ENCODE assay signal across 10 cellular contexts in the genomic region with DNA sequence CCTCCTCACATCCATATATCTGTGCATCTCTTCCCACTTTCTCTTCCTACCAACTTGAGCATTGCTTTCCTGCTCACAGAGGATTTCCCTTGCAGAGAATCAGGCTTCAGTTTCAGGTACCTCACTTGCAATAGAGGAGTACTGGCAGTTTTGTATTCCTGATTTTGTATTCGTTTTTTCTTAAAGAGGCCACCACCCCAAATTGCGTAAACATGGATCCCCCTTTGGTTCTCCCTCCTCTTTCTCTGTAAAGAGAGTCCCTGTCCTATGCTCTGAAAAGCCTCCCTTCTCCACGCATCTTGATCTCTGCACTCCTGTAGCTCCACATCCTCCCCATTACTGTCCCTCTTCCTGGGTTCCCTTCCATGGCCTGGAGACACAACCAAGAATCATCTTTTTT. TPM values are rescaled to one million over a fixed set of nuclear protein-coding genes. Genes with fewer than 3 reads are reported as not detected.
"Had no signal": no experiment of that assay in that cellular context is flagged by ENCODE, and none has a peak within 500 bp of the region (broad histone marks: within the 10 kb centered on the region; RNA-seq: fewer than 3 reads in every experiment).

No MANE protein-coding gene starts in this region.

- H3K4me3 ChIP-seq: GM23248, HAP-1 had no signal

- H3K36me3 ChIP-seq: HAP-1 had no signal

- ATAC-seq: HCT116 had no signal

- H3K27ac ChIP-seq: GM23248, KMS-11 had no signal

- H3K4me2 ChIP-seq: KMS-11 had no signal

- H3K9me3 ChIP-seq: HAP-1 had no signal

- H3K9ac ChIP-seq: GM23248, KMS-11 had no signal

- DNase-seq: GM23248, GOT3, H7, KBM-7 had no signal

- H2AFZ ChIP-seq: GM23248 had no signal

RNA-seq across cellular contexts. Expression of a gene that starts 32.2 kb away (rescaled TPM):
- total RNA-seq: GM23248, H4, HT-29 had no signal
- polyA plus RNA-seq: GM23248, IgD-negative memory B cell had no signal

RNA-seq across cellular contexts. Expression of a gene that starts 44.1 kb away (rescaled TPM):
- total RNA-seq: HT-29 had no signal
- polyA plus RNA-seq: IgD-negative memory B cell had no signal
